ENCODE assay signal across 8 cellular contexts in the genomic region with DNA sequence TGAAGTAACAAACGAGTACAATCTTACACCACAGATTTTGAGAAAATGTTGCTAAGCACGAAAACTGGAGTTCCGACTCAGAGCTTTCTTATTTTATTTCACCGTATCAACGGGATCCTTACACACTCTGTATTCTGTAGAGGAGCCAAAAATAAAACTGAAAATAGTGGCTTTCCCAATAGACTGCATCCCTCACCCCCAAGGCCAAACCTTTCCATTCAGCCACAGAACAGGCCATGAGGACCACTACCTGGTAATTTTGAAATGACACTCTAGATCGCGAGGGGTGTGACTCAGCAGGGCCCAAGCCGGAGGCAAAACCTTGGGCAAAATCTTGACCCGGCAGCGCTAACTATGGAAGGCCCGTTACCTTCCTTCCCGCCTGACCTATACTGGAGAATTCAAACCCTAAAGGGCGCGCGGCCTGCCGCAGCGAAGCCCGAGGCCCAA. TPM values are rescaled to one million over a fixed set of nuclear protein-coding genes. Genes with fewer than 3 reads are reported as not detected.
A peak's percentile ranks its signal among the peaks of the same experiment; 100 is the strongest.
DNase-seq lines count a peak whose midpoint lies in the region; ATAC-seq, FAIRE-seq and TF ChIP-seq lines count a peak whose summit lies in the region.

No MANE protein-coding gene starts in this region.

- H3K27me3 ChIP-seq in pancreas = no peaks in the 10 kb centered on the region

- H3K27ac ChIP-seq in pancreas = peak overlapping the region; percentile 98 to 100 (median 99)

- H3K9me3 ChIP-seq in pancreas = no peaks in the 10 kb centered on the region

- intact Hi-C loops in pancreas (cut with DNase I) = no loop called here

- DNase-seq in activated CD4-positive, alpha-beta T cell treated with anti-CD3 and anti-CD28 coated beads for 24 hours (ENCODE audit: low read depth in 2 of 2) = peak; percentile 14 to 15
- DNase-seq in activated CD4-positive, alpha-beta T cell treated with anti-CD3 and anti-CD28 coated beads for 4 hours = no peak
- peak; percentile 65 for DNase-seq in RKO (ENCODE audit: low spot score)
- DNase-seq in epithelial cell of proximal tubule (ENCODE audit: low read depth) = no peak
- DNase-seq in pancreas = no peak
- DNase-seq in NCI-H1417 (lab: John Stamatoyannopoulos, UW) = no peak
- no peak for DNase-seq in stimulated activated naive CD4-positive, alpha-beta T cell treated with Interleukin-2 at 50 U/mL for 16 hours (lab: John Stamatoyannopoulos, UW)

- H3K4me3 ChIP-seq in epithelial cell of proximal tubule (ENCODE audit: low read depth, low read length) = peak overlapping the region; percentile 84
- H3K4me3 ChIP-seq in pancreas = peak overlapping the region; percentile 63 to 97 (median 83)

- ATAC-seq in pancreas (no peak), HG02678 (IDR thresholded peaks at IDR 0.05; ENCODE audit: unreplicated experiment) (no peak)

- peaks cover 7 to 35% (median 19%) of the 10 kb centered on the region in 3 donors for H3K36me3 ChIP-seq in pancreas

- TF ChIP-seq CTCF in epithelial cell of proximal tubule (conservative IDR thresholded peaks at IDR 0.05; ENCODE audit: low read depth, low read length) = no peak
- TF ChIP-seq CTCF in pancreas (IDR thresholded peaks at IDR 0.05) = no peak

- peaks cover 4 to 18% (median 10%) of the 10 kb centered on the region in 3 donors for H3K4me1 ChIP-seq in pancreas

- no peak for FAIRE-seq in pancreas (lab: Jason Lieb, UNC)

- WGBS in pancreas, 2 donors = 0 to 1% methylated on average over 18 of the region's 18 CpGs

RNA-seq across cellular contexts. Expression of a gene that starts 0.4 kb away (rescaled TPM):
- total RNA-seq in epithelial cell of proximal tubule (174 and 403 TPM in 2 replicates), pancreas (100 to 1,000 TPM in 2 of 6 donors, 10 to 100 TPM in 4; 60.2 to 177 (median 93.4) TPM)
- 10 to 100 TPM; 33.9 to 76.4 TPM for polyA plus RNA-seq in pancreas

RNA-seq across cellular contexts. Expression of a gene that starts 31.7 kb away (rescaled TPM):
- total RNA-seq in epithelial cell of proximal tubule (65.1 and 125 TPM in 2 replicates), pancreas (10 to 100 TPM; 29.9 to 54.0 (median 36.4) TPM)
- 10 to 100 TPM; 14.7 to 30.5 TPM for polyA plus RNA-seq in pancreas

Comparison
In these comparisons a context has a peak if more than half of its experiments do, and no peak if none do; other contexts are left out.
1. DNase-seq: peak in activated CD4-positive, alpha-beta T cell treated with anti-CD3 and anti-CD28 coated beads for 24 hours (2 of 2) and RKO (single experiment); none in activated CD4-positive, alpha-beta T cell treated with anti-CD3 and anti-CD28 coated beads for 4 hours (0 of 2), epithelial cell of proximal tubule (single experiment), pancreas (0 of 6), NCI-H1417 (0 of 3) and stimulated activated naive CD4-positive, alpha-beta T cell treated with Interleukin-2 at 50 U/mL for 16 hours (single experiment).